ENCODE assay signal across 11 cellular contexts in genomic region chr2:213015387-213016165, GRCh38.
A peak's percentile ranks its signal among the peaks of the same experiment; 100 is the strongest.
DNase-seq lines count a peak whose midpoint lies in the region; ATAC-seq and TF ChIP-seq lines count a peak whose summit lies in the region.
"Had no signal": no experiment of that assay in that cellular context is flagged by ENCODE, and none has a peak within 500 bp of the region (broad histone marks: within the 10 kb centered on the region; RNA-seq: fewer than 3 reads in every experiment).

No MANE protein-coding gene starts in this region.

- H3K9me3 Mint-ChIP-seq in CD4-positive, alpha-beta T cell = no peaks in the 10 kb centered on the region
- no peaks in the 10 kb centered on the region for H3K9me3 Mint-ChIP-seq in activated CD4-positive, alpha-beta memory T cell treated with anti-CD3 and anti-CD28 coated beads, Interleukin-2, amount 10 ng/mL, durations not matched to agents 7 days and 5 days

- no peak for TF ChIP-seq CTCF in CD4-positive, alpha-beta T cell (IDR thresholded peaks at IDR 0.05)

- POLR2A ChIA-PET in CD4-positive, alpha-beta T cell (lab: Charles Lee) = no interaction called here
- POLR2A ChIA-PET in activated CD4-positive, alpha-beta memory T cell treated with anti-CD3 and anti-CD28 coated beads, Interleukin-2, amount 10 ng/mL, durations not matched to agents 7 days and 5 days (lab: Charles Lee) = interaction anchor here (0.8 to 1.0 kb wide), 2 partner anchors 110 to 135 kb away, joined by 3 to 6 read pairs; partner anchors contain the start of gene IKZF2

- H3K27me3 ChIP-seq in CD4-positive, alpha-beta T cell (ENCODE audit: control insufficient read depth, insufficient read depth, low read length) = no peaks in the 10 kb centered on the region
- H3K27me3 ChIP-seq: cardiac muscle cell, SJSA1, spleen had no signal

- ATAC-seq in CD4-positive, alpha-beta T cell (ENCODE audit: poor library complexity) = peak; percentile 49
- ATAC-seq in GM19043 (IDR thresholded peaks at IDR 0.05; ENCODE audit: low read depth, unreplicated experiment) (peak; percentile 74), HG02970 (IDR thresholded peaks at IDR 0.05; ENCODE audit: low FRiP score, unreplicated experiment) (peak; percentile 83)

- no peak overlapping the region for H3K27ac ChIP-seq in CD4-positive, alpha-beta T cell (ENCODE audit: low read depth, low read length)
- H3K27ac ChIP-seq: cardiac muscle cell, SJSA1 had no signal

- H3K9me3 ChIP-seq in CD4-positive, alpha-beta T cell (ENCODE audit: control insufficient read depth, low read length) = no peaks in the 10 kb centered on the region
- H3K9me3 ChIP-seq: SJSA1, spleen had no signal

- intact Hi-C loops in CD4-positive, alpha-beta T cell (cut with DNase I, micrococcal nuclease) = no loop called here

- CTCF ChIA-PET in CD4-positive, alpha-beta T cell (lab: Charles Lee) = no interaction called here
- CTCF ChIA-PET in activated CD4-positive, alpha-beta memory T cell treated with anti-CD3 and anti-CD28 coated beads, Interleukin-2, amount 10 ng/mL, durations not matched to agents 7 days and 5 days (lab: Charles Lee) = no interaction called here

- peak overlapping the region; percentile 14 for H3K27ac Mint-ChIP-seq in CD4-positive, alpha-beta T cell
- peak overlapping the region; percentile 70 for H3K27ac Mint-ChIP-seq in activated CD4-positive, alpha-beta memory T cell treated with anti-CD3 and anti-CD28 coated beads, Interleukin-2, amount 10 ng/mL, durations not matched to agents 7 days and 5 days

- H3K4me3 Mint-ChIP-seq in CD4-positive, alpha-beta T cell = peak overlapping the region; percentile 67
- peak overlapping the region; percentile 5 for H3K4me3 Mint-ChIP-seq in activated CD4-positive, alpha-beta memory T cell treated with anti-CD3 and anti-CD28 coated beads, Interleukin-2, amount 10 ng/mL, durations not matched to agents 7 days and 5 days

- H3K36me3 Mint-ChIP-seq in CD4-positive, alpha-beta T cell (ENCODE audit: low read depth) = no peaks in the 10 kb centered on the region
- peaks cover 6% of the 10 kb centered on the region for H3K36me3 Mint-ChIP-seq in activated CD4-positive, alpha-beta memory T cell treated with anti-CD3 and anti-CD28 coated beads, Interleukin-2, amount 10 ng/mL, durations not matched to agents 7 days and 5 days (ENCODE audit: low read depth)

- H3K27me3 Mint-ChIP-seq in CD4-positive, alpha-beta T cell = no peaks in the 10 kb centered on the region
- peaks cover 27% of the 10 kb centered on the region for H3K27me3 Mint-ChIP-seq in activated CD4-positive, alpha-beta memory T cell treated with anti-CD3 and anti-CD28 coated beads, Interleukin-2, amount 10 ng/mL, durations not matched to agents 7 days and 5 days

- no peak for DNase-seq in CD4-positive, alpha-beta T cell
- DNase-seq in activated CD4-positive, alpha-beta memory T cell treated with anti-CD3 and anti-CD28 coated beads, Interleukin-2, amount 10 ng/mL, durations not matched to agents 7 days and 5 days = peak; percentile 65
- DNase-seq in SK-N-DZ (ENCODE audit: low spot score) = no peak
- no peak for DNase-seq in NOMO-1 treated with dmso at 0.1 percent for 144 hours (lab: John Stamatoyannopoulos, UW; ENCODE audit: unreplicated experiment)
- DNase-seq in COLO668 (lab: John Stamatoyannopoulos, UW; ENCODE audit: unreplicated experiment) = no peak
- no peak for DNase-seq in medulla oblongata (ENCODE audit: extremely low spot score)
- DNase-seq: spleen had no signal

- H3K4me1 Mint-ChIP-seq in CD4-positive, alpha-beta T cell (ENCODE audit: low read depth) = peaks cover 32% of the 10 kb centered on the region
- peaks cover 42% of the 10 kb centered on the region for H3K4me1 Mint-ChIP-seq in activated CD4-positive, alpha-beta memory T cell treated with anti-CD3 and anti-CD28 coated beads, Interleukin-2, amount 10 ng/mL, durations not matched to agents 7 days and 5 days
